1 cellular context compared by ENCODE assay signal in genomic region chr18:76489081-76489480, GRCh38.
TF ChIP-seq lines count a peak whose summit lies in the region.

No MANE protein-coding gene starts in this region.

TF ChIP-seq in GM12878, 131 proteins besides CTCF, POLR2A, EP300 and RAD21:
- TF ChIP-seq CUX1 (IDR thresholded peaks at IDR 0.05; ENCODE audit: insufficient replicate concordance, low read depth, low read length) (no peak), EZH2 (IDR thresholded peaks at IDR 0.05; ENCODE audit: borderline replicate concordance, control insufficient read depth, low read depth, low read length) (no peak), GABPA (IDR thresholded peaks at IDR 0.05; ENCODE audit: low read depth) (no peak), PAX8 (IDR thresholded peaks at IDR 0.05) (no peak), E2F4 (IDR thresholded peaks at IDR 0.05; ENCODE audit: low read depth, low read length) (no peak), HSF1 (IDR thresholded peaks at IDR 0.05; ENCODE audit: low read depth, low read length) (no peak), ZNF687 (IDR thresholded peaks at IDR 0.05) (no peak), YY1 (IDR thresholded peaks at IDR 0.05; ENCODE audit: low read depth, low read length) (no peak), FOS (IDR thresholded peaks at IDR 0.05; ENCODE audit: borderline replicate concordance, extremely low read depth, insufficient read length) (no peak), PKNOX1 (IDR thresholded peaks at IDR 0.05) (no peak)
TF ChIP-seq in GM12878: peak in this region for 0.
